In the genomic region with DNA sequence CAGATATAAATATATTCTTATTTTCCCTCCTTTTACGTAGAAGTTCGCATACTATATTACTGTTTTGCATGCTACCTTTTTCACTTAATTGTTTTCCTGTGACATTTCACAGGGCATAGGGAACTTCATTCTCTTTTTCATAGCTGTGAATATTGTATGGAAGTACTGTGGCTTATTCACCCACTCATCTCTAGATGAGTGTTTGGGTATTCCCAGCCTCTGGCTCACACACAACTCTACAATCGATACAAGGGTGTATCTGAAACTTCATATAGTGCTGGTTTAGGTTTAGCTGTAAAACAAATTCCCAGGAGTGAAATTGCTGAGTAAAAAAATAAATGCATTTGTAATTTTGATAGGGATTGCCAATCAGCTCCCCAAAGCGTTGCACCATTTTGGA, we compare ENCODE assay signal across 16 cellular contexts.
A peak's percentile ranks its signal among the peaks of the same experiment; 100 is the strongest.
DNase-seq lines count a peak whose midpoint lies in the region; ATAC-seq lines count a peak whose summit lies in the region.
"Had no signal": no experiment of that assay in that cellular context is flagged by ENCODE, and none has a peak within 500 bp of the region (broad histone marks: within the 10 kb centered on the region; RNA-seq: fewer than 3 reads in every experiment).

No MANE protein-coding gene starts in this region.

- peak; percentile 48 for ATAC-seq in GM18868 (IDR thresholded peaks at IDR 0.05; ENCODE audit: unreplicated experiment)
- peak; percentile 68 for ATAC-seq in GM21723 (IDR thresholded peaks at IDR 0.05; ENCODE audit: unreplicated experiment)
- ATAC-seq in HG02852 (IDR thresholded peaks at IDR 0.05; ENCODE audit: unreplicated experiment), result peak; percentile 82
- peak; percentile 53 for ATAC-seq in HG03378 (IDR thresholded peaks at IDR 0.05; ENCODE audit: unreplicated experiment)
- ATAC-seq in HG03342 (IDR thresholded peaks at IDR 0.05; ENCODE audit: unreplicated experiment), result no peak
- ATAC-seq in stimulated activated naive CD8-positive, alpha-beta T cell treated with anti-CD3 and anti-CD28 coated beads, Interleukin-15, amount 100 ng/mL, for 72 hours, result no peak
- ATAC-seq: GM23338 had no signal

- H3K9me3 Mint-ChIP-seq in stimulated activated naive CD8-positive, alpha-beta T cell treated with anti-CD3 and anti-CD28 coated beads, Interleukin-15, amount 100 ng/mL, for 72 hours, result peaks cover 5 to 10% of the 10 kb centered on the region in 2 donors
- H3K9me3 Mint-ChIP-seq: GM23338 had no signal

- no peak overlapping the region for H3K27ac Mint-ChIP-seq in stimulated activated naive CD8-positive, alpha-beta T cell treated with anti-CD3 and anti-CD28 coated beads, Interleukin-15, amount 100 ng/mL, for 72 hours
- H3K27ac Mint-ChIP-seq: B cell; CD4-positive, alpha-beta T cell; GM23338; IgD-negative memory B cell had no signal

- DNase-seq in NCI-H446 treated with DMSO at 0.1 percent for 48 hours (lab: John Stamatoyannopoulos, UW), result no peak
- no peak for DNase-seq in stimulated activated naive CD8-positive, alpha-beta T cell treated with anti-CD3 and anti-CD28 coated beads, Interleukin-15, amount 100 ng/mL, for 72 hours
- no peak for DNase-seq in NCI-H2029 (lab: John Stamatoyannopoulos, UW)
- DNase-seq: C1 segment of cervical spinal cord; CD4-positive, alpha-beta T cell; DMS79; H7; KG1 had no signal

- H3K4me3 Mint-ChIP-seq in stimulated activated naive CD8-positive, alpha-beta T cell treated with anti-CD3 and anti-CD28 coated beads, Interleukin-15, amount 100 ng/mL, for 72 hours, result no peak overlapping the region
- H3K4me3 Mint-ChIP-seq: B cell; CD4-positive, alpha-beta T cell; GM23338; IgD-negative memory B cell had no signal

- H3K4me1 Mint-ChIP-seq in stimulated activated naive CD8-positive, alpha-beta T cell treated with anti-CD3 and anti-CD28 coated beads, Interleukin-15, amount 100 ng/mL, for 72 hours, result no peaks in the 10 kb centered on the region
- H3K4me1 Mint-ChIP-seq: B cell, IgD-negative memory B cell had no signal

- no peaks in the 10 kb centered on the region for H3K27me3 Mint-ChIP-seq in stimulated activated naive CD8-positive, alpha-beta T cell treated with anti-CD3 and anti-CD28 coated beads, Interleukin-15, amount 100 ng/mL, for 72 hours
- H3K27me3 Mint-ChIP-seq: B cell; CD4-positive, alpha-beta T cell; IgD-negative memory B cell had no signal

Comparison
In these comparisons a context has a peak if more than half of its experiments do, and no peak if none do; other contexts are left out.
1. ATAC-seq: peak in GM18868 (single experiment), GM21723 (single experiment), HG02852 (single experiment) and HG03378 (single experiment); none in HG03342 (single experiment) and stimulated activated naive CD8-positive, alpha-beta T cell treated with anti-CD3 and anti-CD28 coated beads, Interleukin-15, amount 100 ng/mL, for 72 hours (single experiment).